In genomic region chr2:69576895-69577294, GRCh38 we compare ENCODE assay signal across 20 cellular contexts.
DNase-seq lines count a peak whose midpoint lies in the region; ATAC-seq and TF ChIP-seq lines count a peak whose summit lies in the region.
"Had no signal": no experiment of that assay in that cellular context is flagged by ENCODE, and none has a peak within 500 bp of the region (broad histone marks: within the 10 kb centered on the region; RNA-seq: fewer than 3 reads in every experiment).

No MANE protein-coding gene starts in this region.

- H3K36me3 ChIP-seq in BLaER1 treated with 17β-estradiol and CSF1 and Interleukin-3, amounts not matched to agents 10 nM and 100 nM, result peaks cover 0 to 25% (median 14%) of the 10 kb centered on the region in 11 experiments; a peak in 9 of 22 replicates
- no peaks in the 10 kb centered on the region for H3K36me3 ChIP-seq in HAP-1 (replicated peaks)
- H3K36me3 ChIP-seq: ascending aorta, sigmoid colon had no signal

- H3K27me3 ChIP-seq in BLaER1 treated with 17β-estradiol and CSF1 and Interleukin-3, amounts not matched to agents 10 nM and 100 nM, result no peaks in the 10 kb centered on the region
- H3K27me3 ChIP-seq in CD4-positive, alpha-beta T cell (ENCODE audit: control insufficient read depth, insufficient read depth, low read length), result no peaks in the 10 kb centered on the region
- H3K27me3 ChIP-seq in HAP-1 (ENCODE audit: low read depth), result no peaks in the 10 kb centered on the region
- H3K27me3 ChIP-seq: ascending aorta, sigmoid colon had no signal

- TF ChIP-seq CTCF in CD4-positive, alpha-beta T cell (IDR thresholded peaks at IDR 0.05), result no peak

- H3K4me1 ChIP-seq in BLaER1 treated with 17β-estradiol and CSF1 and Interleukin-3, amounts not matched to agents 10 nM and 100 nM, result peaks cover 24 to 93% (median 45%) of the 10 kb centered on the region in 10 experiments
- H3K4me1 ChIP-seq in HAP-1, result no peaks in the 10 kb centered on the region

- no peak overlapping the region for H3K4me3 Mint-ChIP-seq in CD4-positive, alpha-beta T cell
- H3K4me3 Mint-ChIP-seq in activated naive CD8-positive, alpha-beta T cell treated with anti-CD3 and anti-CD28 coated beads for 36 hours, result no peak overlapping the region
- peak overlapping the region in 7 of 10 donors; percentile 1 to 31 (median 8) for H3K4me3 Mint-ChIP-seq in naive thymus-derived CD8-positive, alpha-beta T cell
- H3K4me3 Mint-ChIP-seq: activated CD8-positive, alpha-beta memory T cell treated with anti-CD3 and anti-CD28 coated beads, Interleukin-2, amount 10 ng/mL, durations not matched to agents 7 days and 5 days had no signal

- no peak for DNase-seq in CD4-positive, alpha-beta T cell
- no peak for DNase-seq in activated naive CD8-positive, alpha-beta T cell treated with anti-CD3 and anti-CD28 coated beads for 36 hours
- no peak for DNase-seq in naive thymus-derived CD8-positive, alpha-beta T cell
- DNase-seq in HAP-1 (ENCODE audit: low spot score in 2 of 2) (no peak), GDM1 (lab: John Stamatoyannopoulos, UW) (no peak)
- DNase-seq in stimulated activated CD4-positive, alpha-beta T cell treated with anti-CD3 and anti-CD28 coated beads, Interleukin-4, amount 100 ng/mL, for 1 hour, result no peak
- DNase-seq: activated CD4-positive, CD25-positive, alpha-beta regulatory T cell treated with anti-CD3 and anti-CD28 coated beads, Interleukin-2, amount 50 U/mL, for 72 hours; activated CD8-positive, alpha-beta memory T cell treated with anti-CD3 and anti-CD28 coated beads, Interleukin-2, amount 10 ng/mL, durations not matched to agents 7 days and 5 days; activated gamma-delta T cell; C1 segment of cervical spinal cord; foreskin melanocyte; left cardiac atrium; NCI-H1417 treated with DMSO at 0.1 percent for 48 hours; NCI-H748 treated with DMSO at 0.1 percent for 48 hours; sigmoid colon; SK-N-SH; T1000 had no signal

- in situ Hi-C loops in HAP-1 (cut with MboI; ENCODE audit: low sequenced_read_pairs), result no loop called here

- no peak overlapping the region for H3K4me3 ChIP-seq in BLaER1 treated with 17β-estradiol and CSF1 and Interleukin-3, amounts not matched to agents 10 nM and 100 nM
- H3K4me3 ChIP-seq in HAP-1, result no peak overlapping the region
- H3K4me3 ChIP-seq: ascending aorta, sigmoid colon had no signal

- H3K36me3 Mint-ChIP-seq in CD4-positive, alpha-beta T cell (ENCODE audit: low read depth), result peaks cover 46% of the 10 kb centered on the region
- H3K36me3 Mint-ChIP-seq in activated naive CD8-positive, alpha-beta T cell treated with anti-CD3 and anti-CD28 coated beads for 36 hours, result peaks cover 20% of the 10 kb centered on the region
- peaks cover 0 to 37% (median 3%) of the 10 kb centered on the region in 3 donors for H3K36me3 Mint-ChIP-seq in naive thymus-derived CD8-positive, alpha-beta T cell

- H3K27ac Mint-ChIP-seq in CD4-positive, alpha-beta T cell, result peak overlapping the region; percentile 81
- H3K27ac Mint-ChIP-seq in activated naive CD8-positive, alpha-beta T cell treated with anti-CD3 and anti-CD28 coated beads for 36 hours, result peak overlapping the region; percentile 23
- H3K27ac Mint-ChIP-seq in naive thymus-derived CD8-positive, alpha-beta T cell, result peak overlapping the region in 9 of 10 donors; percentile 3 to 89 (median 83)
- H3K27ac Mint-ChIP-seq: activated CD8-positive, alpha-beta memory T cell treated with anti-CD3 and anti-CD28 coated beads, Interleukin-2, amount 10 ng/mL, durations not matched to agents 7 days and 5 days had no signal

- POLR2A ChIA-PET in CD4-positive, alpha-beta T cell (lab: Charles Lee), result no interaction called here
- POLR2A ChIA-PET in naive thymus-derived CD8-positive, alpha-beta T cell (lab: Charles Lee), result interaction anchor here (0.6 kb wide), 1 partner anchor 9 kb away, joined by 3 read pairs; no protein-coding TSS in a partner anchor

- H3K27ac ChIP-seq in BLaER1 treated with 17β-estradiol and CSF1 and Interleukin-3, amounts not matched to agents 10 nM and 100 nM, result no peak overlapping the region
- H3K27ac ChIP-seq in CD4-positive, alpha-beta T cell (ENCODE audit: low read depth, low read length), result peak overlapping the region; percentile 33
- H3K27ac ChIP-seq: ascending aorta, sigmoid colon had no signal

- H3K9ac ChIP-seq in BLaER1 treated with 17β-estradiol and CSF1 and Interleukin-3, amounts not matched to agents 10 nM and 100 nM, result no peak overlapping the region
- H3K9ac ChIP-seq: SK-N-SH had no signal

- H3K27me3 Mint-ChIP-seq in CD4-positive, alpha-beta T cell, result no peaks in the 10 kb centered on the region
- no peaks in the 10 kb centered on the region for H3K27me3 Mint-ChIP-seq in activated naive CD8-positive, alpha-beta T cell treated with anti-CD3 and anti-CD28 coated beads for 36 hours
- H3K27me3 Mint-ChIP-seq in naive thymus-derived CD8-positive, alpha-beta T cell, result no peaks in the 10 kb centered on the region
- H3K27me3 Mint-ChIP-seq: activated CD8-positive, alpha-beta memory T cell treated with anti-CD3 and anti-CD28 coated beads, Interleukin-2, amount 10 ng/mL, durations not matched to agents 7 days and 5 days had no signal

- CTCF ChIA-PET in CD4-positive, alpha-beta T cell (lab: Charles Lee), result interaction anchor here (1.4 to 5.6 kb wide), 2 partner anchors 11 to 148 kb away, joined by 5 to 37 read pairs; no protein-coding TSS in a partner anchor

- H3K4me1 Mint-ChIP-seq in CD4-positive, alpha-beta T cell (ENCODE audit: low read depth), result peaks cover 86% of the 10 kb centered on the region
- H3K4me1 Mint-ChIP-seq in activated naive CD8-positive, alpha-beta T cell treated with anti-CD3 and anti-CD28 coated beads for 36 hours, result peaks cover 63% of the 10 kb centered on the region
- H3K4me1 Mint-ChIP-seq in naive thymus-derived CD8-positive, alpha-beta T cell, result peaks cover 51 to 85% (median 84%) of the 10 kb centered on the region in 4 donors

- H4K20me1 ChIP-seq in BLaER1 treated with 17β-estradiol and CSF1 and Interleukin-3, amounts not matched to agents 10 nM and 100 nM, result peaks cover 0 to 100% (median 13%) of the 10 kb centered on the region in 11 experiments; a peak in 11 of 22 replicates

- H3K9me3 ChIP-seq in BLaER1 treated with 17β-estradiol and CSF1 and Interleukin-3, amounts not matched to agents 10 nM and 100 nM (replicated peaks in 1 of 11), result peaks cover 0 to 4% (median 0%) of the 10 kb centered on the region in 11 experiments; a peak in 1 of 22 replicates
- no peaks in the 10 kb centered on the region for H3K9me3 ChIP-seq in CD4-positive, alpha-beta T cell (ENCODE audit: control insufficient read depth, low read length)
- no peaks in the 10 kb centered on the region for H3K9me3 ChIP-seq in HAP-1
- H3K9me3 ChIP-seq: ascending aorta, sigmoid colon, SK-N-SH had no signal

- intact Hi-C loops in CD4-positive, alpha-beta T cell (cut with DNase I, micrococcal nuclease), result no loop called here

- ATAC-seq in CD4-positive, alpha-beta T cell (ENCODE audit: poor library complexity), result peak; percentile 26
- ATAC-seq in naive thymus-derived CD8-positive, alpha-beta T cell, result no peak
- ATAC-seq: activated CD8-positive, alpha-beta memory T cell treated with anti-CD3 and anti-CD28 coated beads, Interleukin-2, amount 10 ng/mL, durations not matched to agents 7 days and 5 days; Panc1 had no signal

- peak overlapping the region in 6 of 11 experiments; percentile 19 to 69 (median 46); a peak in 5 of 22 replicates for H3K4me2 ChIP-seq in BLaER1 treated with 17β-estradiol and CSF1 and Interleukin-3, amounts not matched to agents 10 nM and 100 nM
- H3K4me2 ChIP-seq: SK-N-SH had no signal

- H3K9me3 Mint-ChIP-seq in CD4-positive, alpha-beta T cell, result no peaks in the 10 kb centered on the region
- no peaks in the 10 kb centered on the region for H3K9me3 Mint-ChIP-seq in activated naive CD8-positive, alpha-beta T cell treated with anti-CD3 and anti-CD28 coated beads for 36 hours
- H3K9me3 Mint-ChIP-seq in naive thymus-derived CD8-positive, alpha-beta T cell, result no peaks in the 10 kb centered on the region

Comparison
In these comparisons a context has a peak if more than half of its experiments do, and no peak if none do; other contexts are left out.
1. H3K27ac Mint-ChIP-seq: peak in every context shown above with its lines; median percentile 83 in naive thymus-derived CD8-positive, alpha-beta T cell; 81 in CD4-positive, alpha-beta T cell; 23 in activated naive CD8-positive, alpha-beta T cell treated with anti-CD3 and anti-CD28 coated beads for 36 hours.
2. H3K4me3 Mint-ChIP-seq: peak in naive thymus-derived CD8-positive, alpha-beta T cell (7 of 10); none in CD4-positive, alpha-beta T cell (single experiment) and activated naive CD8-positive, alpha-beta T cell treated with anti-CD3 and anti-CD28 coated beads for 36 hours (single experiment).